In genomic region chr6:137823826-137824501, GRCh38 we compare ENCODE assay signal across 8 cellular contexts. TPM values are rescaled to one million over a fixed set of nuclear protein-coding genes. Genes with fewer than 3 reads are reported as not detected.
DNase-seq lines count a peak whose midpoint lies in the region; ATAC-seq and TF ChIP-seq lines count a peak whose summit lies in the region.

No MANE protein-coding gene starts in this region.

- H3K9me3 Mint-ChIP-seq in activated CD8-positive, alpha-beta T cell treated with anti-CD3 and anti-CD28 coated beads, Interleukin-2, amount 10 ng/mL, durations not matched to agents 7 days and 5 days (ENCODE audit: insufficient read depth): no peaks in the 10 kb centered on the region

- no peak for TF ChIP-seq POLR2A in thyroid gland (IDR thresholded peaks at IDR 0.05)

- H3K36me3 Mint-ChIP-seq in activated CD8-positive, alpha-beta T cell treated with anti-CD3 and anti-CD28 coated beads, Interleukin-2, amount 10 ng/mL, durations not matched to agents 7 days and 5 days (ENCODE audit: low read depth): no peaks in the 10 kb centered on the region

- peaks cover 0 to 10% of the 10 kb centered on the region in 2 donors for H3K4me1 ChIP-seq in thyroid gland

- DNase-seq in AG20443 (ENCODE audit: low spot score) (peak; percentile 51), NAMALWA (ENCODE audit: low spot score) (peak; percentile 9), epithelial cell of esophagus (ENCODE audit: low read depth) (peak; percentile 72), nucleus accumbens (lab: John Stamatoyannopoulos, UW) (peak in 30 of 56 donors; percentile 3 to 76 (median 21)), thyroid gland (peak; percentile 27 to 33)
- peak; percentile 75 for DNase-seq in activated CD8-positive, alpha-beta T cell treated with anti-CD3 and anti-CD28 coated beads, Interleukin-2, amount 10 ng/mL, durations not matched to agents 7 days and 5 days

- H3K9me3 ChIP-seq in thyroid gland: no peaks in the 10 kb centered on the region

- H3K4me3 ChIP-seq in epithelial cell of esophagus (ENCODE audit: low read length): no peak overlapping the region
- H3K4me3 ChIP-seq in thyroid gland (replicated peaks in 1 of 3): no peak overlapping the region

- WGBS in thyroid gland, 2 donors: 31 to 36% methylated on average over 10 of the region's 10 CpGs

- TF ChIP-seq CTCF in epithelial cell of esophagus (IDR thresholded peaks at IDR 0.05; ENCODE audit: insufficient read depth, low read depth, low read length, missing control alignments) (no peak), thyroid gland (IDR thresholded peaks at IDR 0.05) (no peak)

- no peak overlapping the region for H3K27ac ChIP-seq in thyroid gland

- peak overlapping the region; percentile 97 for H3K27ac Mint-ChIP-seq in activated CD8-positive, alpha-beta T cell treated with anti-CD3 and anti-CD28 coated beads, Interleukin-2, amount 10 ng/mL, durations not matched to agents 7 days and 5 days

- ATAC-seq in activated CD8-positive, alpha-beta T cell treated with anti-CD3 and anti-CD28 coated beads, Interleukin-2, amount 10 ng/mL, durations not matched to agents 7 days and 5 days: peak; percentile 74
- ATAC-seq in HG03095 (IDR thresholded peaks at IDR 0.05; ENCODE audit: unreplicated experiment) (no peak), GM19351 (IDR thresholded peaks at IDR 0.05; ENCODE audit: unreplicated experiment) (no peak)

- no peaks in the 10 kb centered on the region for H3K27me3 Mint-ChIP-seq in activated CD8-positive, alpha-beta T cell treated with anti-CD3 and anti-CD28 coated beads, Interleukin-2, amount 10 ng/mL, durations not matched to agents 7 days and 5 days (ENCODE audit: low read depth)

- intact Hi-C loops in thyroid gland (cut with DNase I): no loop called here

- POLR2A ChIA-PET in activated CD8-positive, alpha-beta T cell treated with anti-CD3 and anti-CD28 coated beads, Interleukin-2, amount 10 ng/mL, durations not matched to agents 7 days and 5 days (lab: Charles Lee): interaction anchor here (0.6 to 4.0 kb wide), 10 partner anchors 8 to 119 kb away, joined by 3 to 36 read pairs (median 3); partner anchors contain the start of gene TNFAIP3

- H3K27me3 ChIP-seq in thyroid gland: no peaks in the 10 kb centered on the region

- peaks cover 82% of the 10 kb centered on the region for H3K4me1 Mint-ChIP-seq in activated CD8-positive, alpha-beta T cell treated with anti-CD3 and anti-CD28 coated beads, Interleukin-2, amount 10 ng/mL, durations not matched to agents 7 days and 5 days (ENCODE audit: low read depth)

- peak overlapping the region; percentile 70 for H3K4me3 Mint-ChIP-seq in activated CD8-positive, alpha-beta T cell treated with anti-CD3 and anti-CD28 coated beads, Interleukin-2, amount 10 ng/mL, durations not matched to agents 7 days and 5 days

- CTCF ChIA-PET in activated CD8-positive, alpha-beta T cell treated with anti-CD3 and anti-CD28 coated beads, Interleukin-2, amount 10 ng/mL, durations not matched to agents 7 days and 5 days (lab: Charles Lee): interaction anchor here (0.7 to 4.6 kb wide), 9 partner anchors 12 to 120 kb away, joined by 3 to 38 read pairs (median 5); partner anchors contain the start of gene TNFAIP3

- H3K36me3 ChIP-seq in thyroid gland: no peaks in the 10 kb centered on the region

RNA-seq across cellular contexts. Expression of gene TNFAIP3, which starts 43.1 kb away (rescaled TPM):
- total RNA-seq in activated CD8-positive, alpha-beta T cell treated with anti-CD3 and anti-CD28 coated beads, Interleukin-2, amount 10 ng/mL, durations not matched to agents 7 days and 5 days: 10 to 100 TPM; 29.6 to 34.5 TPM
- 1 to 10 TPM; 5.9 to 7.8 (median 7.3) TPM for total RNA-seq in thyroid gland

Comparison
In these comparisons a context has a peak if more than half of its experiments do, and no peak if none do; other contexts are left out.
1. DNase-seq: peak in every context shown above with its lines; median percentile 75 in activated CD8-positive, alpha-beta T cell treated with anti-CD3 and anti-CD28 coated beads, Interleukin-2, amount 10 ng/mL, durations not matched to agents 7 days and 5 days; 72 in epithelial cell of esophagus; 51 in AG20443; 30 in thyroid gland; 21 in nucleus accumbens; 9 in NAMALWA.